22 cellular contexts compared by ENCODE assay signal in the genomic region with DNA sequence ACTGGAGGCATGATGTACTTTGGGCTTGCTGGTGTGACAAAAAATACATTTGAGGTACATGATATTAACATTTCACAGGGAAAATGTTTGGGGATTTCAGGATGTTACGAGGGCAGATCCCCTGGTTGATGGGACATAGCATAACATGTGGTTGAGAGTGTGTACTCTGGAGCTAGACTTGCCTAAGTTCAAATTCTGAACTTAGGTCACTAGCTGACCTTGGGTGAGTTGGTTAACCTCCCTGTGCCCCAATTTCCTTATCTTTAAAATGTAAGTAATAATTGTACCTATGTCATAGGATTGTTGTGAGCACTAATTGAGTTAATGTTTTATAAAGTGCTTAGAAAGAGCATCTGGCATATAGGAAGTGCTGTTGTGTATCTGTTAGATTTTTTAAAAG.
"Had no signal": no experiment of that assay in that cellular context is flagged by ENCODE, and none has a peak within 500 bp of the region (broad histone marks: within the 10 kb centered on the region; RNA-seq: fewer than 3 reads in every experiment).

No MANE protein-coding gene starts in this region.

- H3K27me3 Mint-ChIP-seq: effector memory CD8-positive, alpha-beta T cell; naive B cell; stimulated activated naive B cell treated with anti-CD40 and anti-IgM and Interleukin-4, amounts not matched to agents 10 μg/mL and 1 μg/mL and 100 μg/mL, for 72 hours; stimulated activated naive CD8-positive, alpha-beta T cell treated with anti-CD3 and anti-CD28 coated beads, Interleukin-15, Interleukin-2, amounts not matched to agents 100 ng/mL and 50 ng/mL, for 24 hours had no signal

- H3K27ac ChIP-seq: neural progenitor cell, parathyroid adenoma, prostate gland, right atrium auricular region, sigmoid colon, spleen, thoracic aorta, upper lobe of left lung had no signal

- H3K4me3 Mint-ChIP-seq: effector memory CD8-positive, alpha-beta T cell; mesothelial cell of epicardium; naive B cell; nephron; neural progenitor cell; stimulated activated naive B cell treated with anti-CD40 and anti-IgM and Interleukin-4, amounts not matched to agents 10 μg/mL and 1 μg/mL and 100 μg/mL, for 72 hours; stimulated activated naive CD8-positive, alpha-beta T cell treated with anti-CD3 and anti-CD28 coated beads, Interleukin-15, Interleukin-2, amounts not matched to agents 100 ng/mL and 50 ng/mL, for 24 hours had no signal

- H3K9me3 Mint-ChIP-seq: effector memory CD8-positive, alpha-beta T cell; mesothelial cell of epicardium; naive B cell; nephron; neural progenitor cell; stimulated activated naive B cell treated with anti-CD40 and anti-IgM and Interleukin-4, amounts not matched to agents 10 μg/mL and 1 μg/mL and 100 μg/mL, for 72 hours; stimulated activated naive CD8-positive, alpha-beta T cell treated with anti-CD3 and anti-CD28 coated beads, Interleukin-15, Interleukin-2, amounts not matched to agents 100 ng/mL and 50 ng/mL, for 24 hours had no signal

- H3K4me3 ChIP-seq: mucosa of descending colon, neural progenitor cell, prostate gland, right atrium auricular region, sigmoid colon, spleen, thoracic aorta, tibial nerve, upper lobe of left lung had no signal

- H3K36me3 ChIP-seq: neural progenitor cell had no signal

- H3K4me1 Mint-ChIP-seq: naive B cell; nephron; neural progenitor cell; stimulated activated naive B cell treated with anti-CD40 and anti-IgM and Interleukin-4, amounts not matched to agents 10 μg/mL and 1 μg/mL and 100 μg/mL, for 72 hours had no signal

- ATAC-seq: effector memory CD8-positive, alpha-beta T cell; mucosa of descending colon; stimulated activated naive B cell treated with anti-CD40 and anti-IgM and Interleukin-4, amounts not matched to agents 10 μg/mL and 1 μg/mL and 100 μg/mL, for 72 hours had no signal

- H3K4me1 ChIP-seq: neural progenitor cell, parathyroid adenoma, prostate gland, right atrium auricular region, sigmoid colon, spleen, tibial nerve, upper lobe of left lung had no signal

- DNase-seq: cortex of kidney; effector memory CD8-positive, alpha-beta T cell; mesenchymal stem cell; mucosa of descending colon; naive B cell; sigmoid colon; spleen; stimulated activated CD4-positive, alpha-beta T cell treated with anti-CD3 and anti-CD28 coated beads, Interleukin-4, amount 100 ng/mL, for 4 hours; stimulated activated naive B cell treated with anti-CD40 and anti-IgM and Interleukin-4, amounts not matched to agents 10 μg/mL and 1 μg/mL and 100 μg/mL, for 72 hours; upper lobe of left lung had no signal

- FAIRE-seq: frontal cortex, keratinocyte, urothelium cell line had no signal

- H3K27me3 ChIP-seq: neural progenitor cell, right atrium auricular region, sigmoid colon, spleen, tibial nerve, upper lobe of left lung had no signal

- H3K9me3 ChIP-seq: mucosa of descending colon, prostate gland, right atrium auricular region, sigmoid colon, spleen, thoracic aorta, tibial nerve, upper lobe of left lung had no signal

- H3K27ac Mint-ChIP-seq: effector memory CD8-positive, alpha-beta T cell; mesothelial cell of epicardium; nephron; neural progenitor cell; stimulated activated naive B cell treated with anti-CD40 and anti-IgM and Interleukin-4, amounts not matched to agents 10 μg/mL and 1 μg/mL and 100 μg/mL, for 72 hours; stimulated activated naive CD8-positive, alpha-beta T cell treated with anti-CD3 and anti-CD28 coated beads, Interleukin-15, Interleukin-2, amounts not matched to agents 100 ng/mL and 50 ng/mL, for 24 hours had no signal
